18 cellular contexts compared by ENCODE assay signal in the genomic region with DNA sequence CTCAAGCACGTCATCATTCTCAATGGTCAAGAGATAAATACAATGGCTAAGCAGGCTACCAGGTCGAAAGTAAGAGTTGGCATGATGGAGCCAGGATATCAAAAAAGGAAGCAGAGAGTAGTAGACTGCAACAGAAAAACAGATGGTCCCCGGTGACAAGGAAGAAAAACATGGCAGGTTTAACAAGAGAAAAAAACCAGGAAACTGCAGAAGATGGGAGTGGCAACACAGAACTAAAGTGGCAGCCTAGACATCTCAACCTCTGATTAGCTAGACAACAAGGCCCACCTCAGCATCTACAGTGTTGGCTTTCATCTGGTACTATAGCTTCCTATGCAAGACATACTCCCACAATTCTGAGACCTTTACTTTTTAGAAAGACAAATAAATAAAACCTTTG. TPM values are rescaled to one million over a fixed set of nuclear protein-coding genes. Genes with fewer than 3 reads are reported as not detected.
DNase-seq lines count a peak whose midpoint lies in the region; ATAC-seq, FAIRE-seq and TF ChIP-seq lines count a peak whose summit lies in the region.
"Had no signal": no experiment of that assay in that cellular context is flagged by ENCODE, and none has a peak within 500 bp of the region (broad histone marks: within the 10 kb centered on the region; RNA-seq: fewer than 3 reads in every experiment).

No MANE protein-coding gene starts in this region.

- H3K27ac Mint-ChIP-seq in activated CD4-positive, alpha-beta T cell treated with anti-CD3 and anti-CD28 coated beads for 36 hours = peak overlapping the region; percentile 52
- H3K27ac Mint-ChIP-seq: T-cell had no signal

- H3K36me3 Mint-ChIP-seq in activated CD4-positive, alpha-beta T cell treated with anti-CD3 and anti-CD28 coated beads for 36 hours (ENCODE audit: low read depth) = peaks cover 39% of the 10 kb centered on the region

- H3K4me2 ChIP-seq in Karpas-422 (ENCODE audit: low read depth, low read length, poor library complexity, severe bottlenecking) = peak overlapping the region; percentile 12
- peak overlapping the region; percentile 56 for H3K4me2 ChIP-seq in GM12878 (ENCODE audit: control insufficient read depth, insufficient read depth)

- intact Hi-C loops in activated CD4-positive, alpha-beta T cell treated with anti-CD3 and anti-CD28 coated beads for 36 hours (cut with DNase I, micrococcal nuclease) = loop anchor here in 1 of 2 experiments (5.0 kb wide), 2 partner anchors 205 to 1770 kb away; partner anchors contain the start of gene RCC2
- intact Hi-C loops in GM12878 (cut with micrococcal nuclease; ENCODE audit: unreplicated experiment) (loop anchor here (10.0 kb wide), 1 partner anchor 252 kb away; the partner anchor contains the start of gene IFFO2), psoas muscle (cut with DNase I) (no loop called here), vagina (cut with DNase I) (no loop called here)

- no peak for TF ChIP-seq EP300 in GM12878 (IDR thresholded peaks at IDR 0.05; ENCODE audit: borderline replicate concordance in 1 of 2, control insufficient read depth in 1 of 2, low read depth in 2 of 2, low read length in 2 of 2)

- no peak for TF ChIP-seq POLR2A in GM12878 (IDR thresholded peaks at IDR 0.05; ENCODE audit: low read depth, low read length)
- no peak for TF ChIP-seq POLR2A in vagina (IDR thresholded peaks at IDR 0.05)

- FAIRE-seq in GM12878 (lab: Jason Lieb, UNC) = no peak
- FAIRE-seq: HTR-8/SVneo had no signal

- no peaks in the 10 kb centered on the region for H3K27me3 Mint-ChIP-seq in activated CD4-positive, alpha-beta T cell treated with anti-CD3 and anti-CD28 coated beads for 36 hours
- H3K27me3 Mint-ChIP-seq: T-cell had no signal

- CTCF ChIA-PET in activated CD4-positive, alpha-beta T cell treated with anti-CD3 and anti-CD28 coated beads for 36 hours (lab: Charles Lee) = interaction anchor here (0.9 to 3.4 kb wide), 3 partner anchors 12 to 40 kb away, joined by 4 to 8 read pairs (median 4); no protein-coding TSS in a partner anchor
- CTCF ChIA-PET in GM12878 (lab: Yijun Ruan, JAX) = interaction anchor here (3.0 to 4.2 kb wide), 2 partner anchors 33 to 294 kb away, joined by 8 to 17 read pairs; no protein-coding TSS in a partner anchor

- peaks cover 72% of the 10 kb centered on the region for H3K4me1 Mint-ChIP-seq in activated CD4-positive, alpha-beta T cell treated with anti-CD3 and anti-CD28 coated beads for 36 hours

- H3K9me2 ChIP-seq in Karpas-422 (replicated peaks; ENCODE audit: insufficient read depth, low read length) = no peaks in the 10 kb centered on the region

- no peak for DNase-seq in activated CD4-positive, alpha-beta T cell treated with anti-CD3 and anti-CD28 coated beads for 36 hours
- DNase-seq in activated CD4-positive, alpha-beta T cell treated with anti-CD3 and anti-CD28 coated beads for 4 hours = no peak
- DNase-seq in Karpas-422 (no peak), GM12878 (ENCODE audit: low read depth, low spot score) (no peak), psoas muscle (no peak), glomerular visceral epithelial cell (ENCODE audit: extremely low spot score) (no peak), caudate nucleus (lab: John Stamatoyannopoulos, UW) (no peak), vagina (ENCODE audit: extremely low spot score in 2 of 2) (no peak)
- DNase-seq: activated CD4-positive, alpha-beta T cell treated with anti-CD3 and anti-CD28 coated beads, Interleukin-2, amount 50 U/mL, for 1 hour; central memory CD4-positive, alpha-beta T cell; NCI-H1092; NCI-H2227 treated with DMSO at 0.1 percent for 48 hours; PC-3; T-cell had no signal

- no peak overlapping the region for H3K4me3 ChIP-seq in Karpas-422 (ENCODE audit: low read length)
- peak overlapping the region; percentile 29; the same call in 1 of the 2 replicates for H3K4me3 ChIP-seq in GM12878
- H3K4me3 ChIP-seq in psoas muscle = no peak overlapping the region
- no peak overlapping the region for H3K4me3 ChIP-seq in vagina
- H3K4me3 ChIP-seq: lung, suprapubic skin had no signal

- H3K4me1 ChIP-seq in Karpas-422 (ENCODE audit: low read length) = peaks cover 50% of the 10 kb centered on the region
- peaks cover 16% of the 10 kb centered on the region for H3K4me1 ChIP-seq in GM12878 (ENCODE audit: control insufficient read depth, insufficient read depth, low read length)
- H3K4me1 ChIP-seq in psoas muscle = peaks cover 69% of the 10 kb centered on the region
- peaks cover 86% of the 10 kb centered on the region for H3K4me1 ChIP-seq in vagina

- H3K9me3 ChIP-seq in Karpas-422 (ENCODE audit: low read length) (no peaks in the 10 kb centered on the region), GM12878 (replicated peaks; ENCODE audit: control insufficient read depth, insufficient read depth, low read length) (no peaks in the 10 kb centered on the region), psoas muscle (no peaks in the 10 kb centered on the region), vagina (no peaks in the 10 kb centered on the region)
- H3K9me3 ChIP-seq: neutrophil, suprapubic skin had no signal

- in situ Hi-C loops in GM12878 (cut with MboI) = no loop called here

- peaks cover 10% of the 10 kb centered on the region; the same call in 1 of the 2 replicates for H3K36me3 ChIP-seq in Karpas-422 (ENCODE audit: insufficient read depth, low read length)
- peaks cover 0 to 4% of the 10 kb centered on the region in 2 experiments; a peak in 1 of 4 replicates for H3K36me3 ChIP-seq in GM12878 (ENCODE audit: control insufficient read depth in 2 of 2, insufficient read depth in 2 of 2, low read length in 1 of 2)
- peaks cover 0 to 3% of the 10 kb centered on the region in 2 donors for H3K36me3 ChIP-seq in psoas muscle (ENCODE audit: insufficient read depth in 1 of 2, low read depth in 1 of 2)
- H3K36me3 ChIP-seq in vagina = no peaks in the 10 kb centered on the region
- H3K36me3 ChIP-seq: suprapubic skin had no signal

- H2AFZ ChIP-seq in Karpas-422 (ENCODE audit: low read length) = no peak overlapping the region
- H2AFZ ChIP-seq in GM12878 (ENCODE audit: control insufficient read depth, low read depth, low read length) = no peak overlapping the region

- RAD21 ChIA-PET in GM12878 (lab: Charles Lee; ENCODE audit: unreplicated experiment) = interaction anchor here (1.8 kb wide), 1 partner anchor 44 kb away, joined by 4 read pairs; the partner anchor contains the start of genes EMC1 and MRTO4

- H3K27ac ChIP-seq in Karpas-422 (ENCODE audit: low read length) (no peak overlapping the region), GM12878 (ENCODE audit: control insufficient read depth, insufficient read depth) (no peak overlapping the region), psoas muscle (peak overlapping the region; percentile 91), caudate nucleus (ENCODE audit: low read depth, low read length) (no peak overlapping the region), vagina (no peak overlapping the region)
- H3K27ac ChIP-seq: neutrophil, suprapubic skin had no signal

- no TSS peak for BruUV-seq in GM12878 (replicated peaks; lab: Mats Ljungman, UMichigan)

- WGBS in GM12878 (ENCODE audit: insufficient coverage, insufficient replicate concordance, low lambda C conversion rate, missing lambda C conversion rate) = 14% methylated on average over 3 of the region's 3 CpGs
- WGBS in psoas muscle, 3 donors = 63 to 77% (median 73%) methylated on average over 3 of the region's 3 CpGs

- H3K4me3 Mint-ChIP-seq in activated CD4-positive, alpha-beta T cell treated with anti-CD3 and anti-CD28 coated beads for 36 hours = peak overlapping the region; percentile 24

- SMC1A ChIA-PET in GM12878 (lab: Charles Lee; ENCODE audit: uncharacterized antibody, unreplicated experiment) = interaction anchor here (1.9 to 2.9 kb wide), 3 partner anchors 11 to 41 kb away, joined by 5 to 10 read pairs (median 7); no protein-coding TSS in a partner anchor

- peaks cover 98% of the 10 kb centered on the region for H3K79me2 ChIP-seq in Karpas-422 (ENCODE audit: low read length)
- peaks cover 91% of the 10 kb centered on the region for H3K79me2 ChIP-seq in GM12878 (ENCODE audit: control insufficient read depth, insufficient read depth, low read length)

- TF ChIP-seq RAD21 in GM12878 (IDR thresholded peaks at IDR 0.05; ENCODE audit: insufficient read depth, low read depth, low read length) = no peak

- no peaks in the 10 kb centered on the region for H3K9me3 Mint-ChIP-seq in activated CD4-positive, alpha-beta T cell treated with anti-CD3 and anti-CD28 coated beads for 36 hours (ENCODE audit: low read depth)
- H3K9me3 Mint-ChIP-seq: T-cell had no signal

- H3K27me3 ChIP-seq in Karpas-422 (ENCODE audit: low read length) = no peaks in the 10 kb centered on the region
- no peaks in the 10 kb centered on the region for H3K27me3 ChIP-seq in GM12878 (replicated peaks in 1 of 2; ENCODE audit: control insufficient read depth in 2 of 2, insufficient read depth in 2 of 2, low read length in 1 of 2)
- H3K27me3 ChIP-seq in psoas muscle (ENCODE audit: insufficient read depth in 3 of 3, low read length in 2 of 3) = no peaks in the 10 kb centered on the region
- H3K27me3 ChIP-seq in vagina = no peaks in the 10 kb centered on the region
- H3K27me3 ChIP-seq: neutrophil, suprapubic skin had no signal

- ATAC-seq in activated CD4-positive, alpha-beta T cell treated with anti-CD3 and anti-CD28 coated beads for 36 hours = no peak
- ATAC-seq in GM12878 (no peak), psoas muscle (no peak)
- ATAC-seq: PC-3, T-cell had no signal

- H3K9ac ChIP-seq in Karpas-422 (ENCODE audit: low read length) (no peak overlapping the region), GM12878 (ENCODE audit: control insufficient read depth, insufficient read depth, low read length) (no peak overlapping the region)

- TF ChIP-seq CTCF in GM12878 (IDR thresholded peaks at IDR 0.05 in 2 of 3, conservative IDR thresholded peaks at IDR 0.05 in 1 of 3; ENCODE audit: control insufficient read depth in 2 of 3, extremely low read depth in 1 of 3, insufficient read depth in 1 of 3, low read depth in 3 of 3, low read length in 3 of 3) (no peak), psoas muscle (IDR thresholded peaks at IDR 0.05) (no peak), vagina (IDR thresholded peaks at IDR 0.05) (no peak)

- H4K20me1 ChIP-seq in Karpas-422 (ENCODE audit: insufficient read depth, low read depth, low read length) (peaks cover 24% of the 10 kb centered on the region; the same call in 1 of the 2 replicates), GM12878 (ENCODE audit: control insufficient read depth, insufficient read depth) (no peaks in the 10 kb centered on the region; the same call in 1 of the 2 replicates)

- POLR2A ChIA-PET in activated CD4-positive, alpha-beta T cell treated with anti-CD3 and anti-CD28 coated beads for 36 hours (lab: Charles Lee) = interaction anchor here (0.7 to 1.6 kb wide), 3 partner anchors 9 to 21 kb away, joined by 3 to 4 read pairs (median 3); no protein-coding TSS in a partner anchor
- POLR2A ChIA-PET in GM12878 (lab: Charles Lee) = interaction anchor here (1.6 kb wide), 1 partner anchor 37 kb away, joined by 6 read pairs; no protein-coding TSS in a partner anchor

RNA-seq across cellular contexts. Expression of gene UBR4, which starts 3.1 kb away (rescaled TPM):
- total RNA-seq in activated CD4-positive, alpha-beta T cell treated with anti-CD3 and anti-CD28 coated beads for 36 hours = 100 to 1,000 TPM; 117 to 147 TPM
- 135 and 201 TPM in 2 replicates for total RNA-seq in Karpas-422 (2014; rRNA removed; shearing (Covaris generic); ENCODE audit: low replicate concordance)
- total RNA-seq in GM12878 (2013; cell fraction: nucleolus; rRNA removed) = 501 and 589 TPM in 2 replicates
- total RNA-seq in GM12878 (2014; rRNA removed) (78.7 and 83.0 TPM in 2 replicates), GM12878 (2014; rRNA removed; fragmentation: Illumina TruSeq; extraction: Trizol) (42.8 and 46.8 TPM in 2 replicates), GM12878 (2021) (106 and 107 TPM in 2 replicates), psoas muscle (100 to 1,000 TPM; 109 to 185 (median 128) TPM), vagina (157 TPM)
- 71.2 TPM for polyA plus RNA-seq in GM12878 (2011; ENCODE audit: low read depth)
- polyA plus RNA-seq in GM12878 (2011; rRNA removed) (22.8 and 52.1 TPM in 2 replicates), GM12878 (2014; fragmentation: Illumina TruSeq; extraction: Trizol) (91.1 and 118 TPM in 2 replicates), GM12878 (2014; fragmentation: Nextera tagmentation; extraction: Ambion mirVana) (10 to 100 TPM; 50.6 to 60.2 TPM), GM12878 (2014; rRNA removed) (116 and 124 TPM in 2 replicates), GM12878 (2016; fragmentation: Nextera tagmentation; extraction: Ambion mirVana) (10 to 100 TPM; 34.2 to 41.4 TPM), psoas muscle (100 to 1,000 TPM in 2 of 3 donors, 10 to 100 TPM in 1; 89.9 to 134 (median 118) TPM)
- 75.8 and 119 TPM in 2 replicates for polyA plus RNA-seq in GM12878 (2011; cell fraction: cytosol; rRNA removed)
- 476 and 506 TPM in 2 replicates for polyA plus RNA-seq in GM12878 (2011; cell fraction: nucleus; rRNA removed)
- 86.4 and 111 TPM in 2 replicates for polyA plus RNA-seq in GM12878 (2012)
- 130 and 134 TPM in 2 replicates for polyA minus RNA-seq in GM12878 (2011; rRNA and poly(A)+ RNA removed)
- polyA minus RNA-seq in GM12878 (2011; cell fraction: cytosol; rRNA and poly(A)+ RNA removed) = 51.9 and 67.2 TPM in 2 replicates
- polyA minus RNA-seq in GM12878 (2011; cell fraction: nucleus; rRNA and poly(A)+ RNA removed) = 237 and 297 TPM in 2 replicates

RNA-seq across cellular contexts. Expression of gene EMC1, which starts 44.4 kb away (rescaled TPM):
- total RNA-seq in activated CD4-positive, alpha-beta T cell treated with anti-CD3 and anti-CD28 coated beads for 36 hours = 10 to 100 TPM; 45.0 to 59.0 TPM
- total RNA-seq in Karpas-422 (2014; rRNA removed; shearing (Covaris generic); ENCODE audit: low replicate concordance) = 18.1 and 22.8 TPM in 2 replicates
- 112 and 120 TPM in 2 replicates for total RNA-seq in GM12878 (2013; cell fraction: nucleolus; rRNA removed)
- total RNA-seq in GM12878 (2014; rRNA removed) (37.4 and 43.6 TPM in 2 replicates), GM12878 (2014; rRNA removed; fragmentation: Illumina TruSeq; extraction: Trizol) (12.3 and 12.8 TPM in 2 replicates), GM12878 (2021) (37.0 and 40.7 TPM in 2 replicates), psoas muscle (10 to 100 TPM; 31.1 to 38.5 (median 35.1) TPM), vagina (28.0 TPM)
- polyA plus RNA-seq in GM12878 (2011; ENCODE audit: low read depth) = 14.5 TPM
- polyA plus RNA-seq in GM12878 (2011; rRNA removed) (7.9 and 13.2 TPM in 2 replicates), GM12878 (2014; fragmentation: Illumina TruSeq; extraction: Trizol) (21.7 and 25.2 TPM in 2 replicates), GM12878 (2014; fragmentation: Nextera tagmentation; extraction: Ambion mirVana) (10 to 100 TPM; 12.2 to 12.8 TPM), GM12878 (2014; rRNA removed) (15.9 and 18.3 TPM in 2 replicates), GM12878 (2016; fragmentation: Nextera tagmentation; extraction: Ambion mirVana) (10 to 100 TPM; 33.5 to 35.4 TPM), psoas muscle (10 to 100 TPM; 12.7 to 29.4 (median 18.9) TPM)
- polyA plus RNA-seq in GM12878 (2011; cell fraction: cytosol; rRNA removed) = 18.4 and 24.1 TPM in 2 replicates
- polyA plus RNA-seq in GM12878 (2011; cell fraction: nucleus; rRNA removed) = 78.0 and 78.6 TPM in 2 replicates
- 20.2 and 20.5 TPM in 2 replicates for polyA plus RNA-seq in GM12878 (2012)
- polyA minus RNA-seq in GM12878 (2011; rRNA and poly(A)+ RNA removed) = 25.9 and 28.2 TPM in 2 replicates
- 10.7 and 13.3 TPM in 2 replicates for polyA minus RNA-seq in GM12878 (2011; cell fraction: cytosol; rRNA and poly(A)+ RNA removed)
- polyA minus RNA-seq in GM12878 (2011; cell fraction: nucleus; rRNA and poly(A)+ RNA removed) = 23.0 and 39.4 TPM in 2 replicates

RNA-seq across cellular contexts. Expression of gene MRTO4, which starts 44.7 kb away (rescaled TPM):
- total RNA-seq in activated CD4-positive, alpha-beta T cell treated with anti-CD3 and anti-CD28 coated beads for 36 hours = 10 to 100 TPM; 82.6 to 95.0 TPM
- total RNA-seq in Karpas-422 (2014; rRNA removed; shearing (Covaris generic); ENCODE audit: low replicate concordance) = 15.4 and 31.0 TPM in 2 replicates
- 19.4 and 25.8 TPM in 2 replicates for total RNA-seq in GM12878 (2013; cell fraction: nucleolus; rRNA removed)
- 64.1 and 64.7 TPM in 2 replicates for total RNA-seq in GM12878 (2014; rRNA removed)
- 64.5 and 74.6 TPM in 2 replicates for total RNA-seq in GM12878 (2014; rRNA removed; fragmentation: Illumina TruSeq; extraction: Trizol)
- 72.1 and 74.7 TPM in 2 replicates for total RNA-seq in GM12878 (2021)
- 19.9 TPM for polyA plus RNA-seq in GM12878 (2011; ENCODE audit: low read depth)
- 50.6 and 56.8 TPM in 2 replicates for polyA plus RNA-seq in GM12878 (2011; rRNA removed)
- polyA plus RNA-seq in GM12878 (2011; cell fraction: cytosol; rRNA removed) = 61.1 and 76.2 TPM in 2 replicates
- polyA plus RNA-seq in GM12878 (2011; cell fraction: nucleus; rRNA removed) = 23.5 and 31.4 TPM in 2 replicates
- 25.8 and 30.6 TPM in 2 replicates for polyA plus RNA-seq in GM12878 (2012)
- 73.3 and 82.6 TPM in 2 replicates for polyA plus RNA-seq in GM12878 (2014; fragmentation: Illumina TruSeq; extraction: Trizol)
- polyA plus RNA-seq in GM12878 (2014; fragmentation: Nextera tagmentation; extraction: Ambion mirVana) = 10 to 100 TPM; 43.5 to 64.8 TPM
- polyA plus RNA-seq in GM12878 (2014; rRNA removed) = 67.3 and 70.8 TPM in 2 replicates
- 10 to 100 TPM; 92.0 to 99.5 TPM for polyA plus RNA-seq in GM12878 (2016; fragmentation: Nextera tagmentation; extraction: Ambion mirVana)
- 29.5 and 38.2 TPM in 2 replicates for polyA minus RNA-seq in GM12878 (2011; rRNA and poly(A)+ RNA removed)
- polyA minus RNA-seq in GM12878 (2011; cell fraction: cytosol; rRNA and poly(A)+ RNA removed) = 10.6 and 12.8 TPM in 2 replicates
- polyA minus RNA-seq in GM12878 (2011; cell fraction: nucleus; rRNA and poly(A)+ RNA removed) = 7.7 and 25.0 TPM in 2 replicates
- total RNA-seq in psoas muscle = 10 to 100 TPM; 19.9 to 35.8 (median 28.8) TPM
- 100 to 1,000 TPM in 1 of 3 donors, 10 to 100 TPM in 2; 43.0 to 103 (median 43.7) TPM for polyA plus RNA-seq in psoas muscle
- 19.2 TPM for total RNA-seq in vagina
